14 cellular contexts compared by ENCODE assay signal in the genomic region with DNA sequence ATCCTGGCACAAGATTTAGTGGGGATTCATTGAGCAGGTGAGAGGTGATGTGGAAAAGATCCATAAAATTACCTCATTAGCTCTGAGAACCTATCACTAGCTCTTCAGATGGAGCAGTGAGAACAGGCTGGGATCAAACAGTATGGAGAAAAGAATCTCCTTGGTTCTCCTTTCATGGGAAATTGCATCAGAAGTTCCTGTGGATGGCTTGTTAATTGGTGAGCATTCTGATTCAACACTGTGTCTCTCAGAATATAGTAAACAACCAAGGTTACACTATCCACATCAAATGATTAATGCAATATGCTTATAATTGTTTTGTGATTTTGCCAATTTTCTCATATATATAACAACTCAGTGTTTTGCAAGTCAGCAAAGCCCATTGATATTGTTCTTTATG. TPM values are rescaled to one million over a fixed set of nuclear protein-coding genes. Genes with fewer than 3 reads are reported as not detected.
DNase-seq lines count a peak whose midpoint lies in the region; ATAC-seq, FAIRE-seq and TF ChIP-seq lines count a peak whose summit lies in the region.
"Had no signal": no experiment of that assay in that cellular context is flagged by ENCODE, and none has a peak within 500 bp of the region (broad histone marks: within the 10 kb centered on the region; RNA-seq: fewer than 3 reads in every experiment).

No MANE protein-coding gene starts in this region.

- intact Hi-C loops in K562 (cut with micrococcal nuclease) (no loop called here), breast epithelium (cut with DNase I; ENCODE audit: low total_unique reads) (no loop called here)

- H3K27me3 ChIP-seq in BLaER1 treated with 17β-estradiol and CSF1 and Interleukin-3, amounts not matched to agents 10 nM and 100 nM = no peaks in the 10 kb centered on the region
- H3K27me3 ChIP-seq in K562 (ENCODE audit: control insufficient read depth in 2 of 2, insufficient read depth in 2 of 2, low read length in 2 of 2) (no peaks in the 10 kb centered on the region), foreskin keratinocyte (no peaks in the 10 kb centered on the region), breast epithelium (no peaks in the 10 kb centered on the region)
- H3K27me3 ChIP-seq: Peyer's patch had no signal

- H2AFZ ChIP-seq in K562 (ENCODE audit: low read depth, low read length) = no peak overlapping the region

- TF ChIP-seq EP300 in K562 (IDR thresholded peaks at IDR 0.05; ENCODE audit: low read length) = no peak

- no peak overlapping the region for H3K9ac ChIP-seq in BLaER1 treated with 17β-estradiol and CSF1 and Interleukin-3, amounts not matched to agents 10 nM and 100 nM
- no peak overlapping the region for H3K9ac ChIP-seq in K562 (ENCODE audit: insufficient read depth in 1 of 2, low read depth in 2 of 2, low read length in 2 of 2)

- no peak for FAIRE-seq in K562 (lab: Jason Lieb, UNC)

- TF ChIP-seq RAD21 in K562 (CRISPR knock-in tag; conservative IDR thresholded peaks at IDR 0.05 in 1 of 2, IDR thresholded peaks at IDR 0.05 in 1 of 2) = no peak

- peaks cover 0 to 8% (median 0%) of the 10 kb centered on the region in 11 experiments; a peak in 2 of 22 replicates for H3K9me3 ChIP-seq in BLaER1 treated with 17β-estradiol and CSF1 and Interleukin-3, amounts not matched to agents 10 nM and 100 nM (replicated peaks in 1 of 11)
- H3K9me3 ChIP-seq in K562 (replicated peaks; ENCODE audit: control insufficient read depth, insufficient read depth, low read depth, low read length) (no peaks in the 10 kb centered on the region), breast epithelium (no peaks in the 10 kb centered on the region)
- H3K9me3 ChIP-seq: Peyer's patch had no signal

- no peak overlapping the region for H3K4me3 ChIP-seq in BLaER1 treated with 17β-estradiol and CSF1 and Interleukin-3, amounts not matched to agents 10 nM and 100 nM
- H3K4me3 ChIP-seq in K562 (no peak overlapping the region), breast epithelium (no peak overlapping the region)
- H3K4me3 ChIP-seq: Peyer's patch had no signal

- ATAC-seq in K562 = no peak
- ATAC-seq in foreskin keratinocyte = no peak

- H3K9me1 ChIP-seq in K562 (ENCODE audit: control insufficient read depth, insufficient read depth, low read length) = peaks cover 4% of the 10 kb centered on the region

- H3K4me1 ChIP-seq in BLaER1 treated with 17β-estradiol and CSF1 and Interleukin-3, amounts not matched to agents 10 nM and 100 nM = peaks cover 35 to 100% (median 78%) of the 10 kb centered on the region in 10 experiments
- H3K4me1 ChIP-seq in K562 (replicated peaks in 1 of 2; ENCODE audit: control insufficient read depth in 2 of 2, insufficient read depth in 2 of 2, low read length in 2 of 2) (peaks cover 28 to 60% of the 10 kb centered on the region in 2 experiments), foreskin keratinocyte (peaks cover 32% of the 10 kb centered on the region), breast epithelium (no peaks in the 10 kb centered on the region)

- POLR2A ChIA-PET in K562 (lab: Yijun Ruan, JAX) = interaction anchor here (2.6 kb wide), 1 partner anchor 9 kb away, joined by 22 read pairs; the partner anchor contains the start of gene CD55

- TF ChIP-seq POLR2A in K562 (conservative IDR thresholded peaks at IDR 0.05) (no peak), breast epithelium (IDR thresholded peaks at IDR 0.05) (no peak)

- peak; percentile 41 for DNase-seq in M059J (ENCODE audit: low read depth)
- DNase-seq in K562 (ENCODE audit: extremely low read depth in 1 of 4, low spot score in 3 of 4) = no peak
- DNase-seq in iris pigment epithelial cell (ENCODE audit: low read depth) = peak; percentile 31
- DNase-seq in foreskin keratinocyte = no peak
- no peak for DNase-seq in D341Med (ENCODE audit: low spot score)
- DNase-seq in breast epithelium (ENCODE audit: low spot score in 2 of 2) = no peak
- DNase-seq: CD8-positive, alpha-beta memory T cell; EL; H7; NCI-H1048; NCI-H1694 treated with DMSO at 0.1 percent for 48 hours; Peyer's patch; SHP77 had no signal

- peak overlapping the region in 5 of 11 experiments; percentile 5 to 82 (median 56); a peak in 6 of 22 replicates for H3K27ac ChIP-seq in BLaER1 treated with 17β-estradiol and CSF1 and Interleukin-3, amounts not matched to agents 10 nM and 100 nM
- H3K27ac ChIP-seq in K562 (ENCODE audit: extremely low read depth, low read depth, low read length) = no peak overlapping the region
- H3K27ac ChIP-seq in foreskin keratinocyte = no peak overlapping the region
- H3K27ac ChIP-seq in breast epithelium = no peak overlapping the region
- H3K27ac ChIP-seq: Peyer's patch had no signal

- TF ChIP-seq CTCF in K562 (IDR thresholded peaks at IDR 0.05 in 2 of 3, conservative IDR thresholded peaks at IDR 0.05 in 1 of 3; ENCODE audit: insufficient read depth in 2 of 3, low read depth in 1 of 3, low read length in 3 of 3) = no peak
- TF ChIP-seq CTCF in foreskin keratinocyte (conservative IDR thresholded peaks at IDR 0.05) = no peak
- no peak for TF ChIP-seq CTCF in breast epithelium (IDR thresholded peaks at IDR 0.05)

- no peaks in the 10 kb centered on the region for H3K79me2 ChIP-seq in K562 (ENCODE audit: control insufficient read depth, insufficient read depth, low read length)

- no peaks in the 10 kb centered on the region for H4K20me1 ChIP-seq in BLaER1 treated with 17β-estradiol and CSF1 and Interleukin-3, amounts not matched to agents 10 nM and 100 nM
- no peaks in the 10 kb centered on the region for H4K20me1 ChIP-seq in K562 (replicated peaks; ENCODE audit: control insufficient read depth, insufficient read depth, low read length)

- no TSS peak for BruUV-seq in K562 (replicated peaks; lab: Mats Ljungman, UMichigan)

- in situ Hi-C loops in K562 (cut with MboI) = no loop called here

- CTCF ChIA-PET in K562 (lab: Yijun Ruan, JAX; ENCODE audit: low intra/inter-chr PET ratio) = no interaction called here

- no peaks in the 10 kb centered on the region for H3K36me3 ChIP-seq in BLaER1 treated with 17β-estradiol and CSF1 and Interleukin-3, amounts not matched to agents 10 nM and 100 nM
- H3K36me3 ChIP-seq in K562 (ENCODE audit: control insufficient read depth, insufficient read depth, low read length) (no peaks in the 10 kb centered on the region), breast epithelium (no peaks in the 10 kb centered on the region)
- H3K36me3 ChIP-seq: Peyer's patch had no signal

- peak overlapping the region in 7 of 11 experiments; percentile 8 to 80 (median 53); a peak in 13 of 22 replicates for H3K4me2 ChIP-seq in BLaER1 treated with 17β-estradiol and CSF1 and Interleukin-3, amounts not matched to agents 10 nM and 100 nM
- no peak overlapping the region for H3K4me2 ChIP-seq in K562 (ENCODE audit: insufficient read depth, low read length)

TF ChIP-seq in K562, 482 proteins besides CTCF, POLR2A, EP300 and RAD21 (continues in another document):
- TF ChIP-seq C11orf30 (IDR thresholded peaks at IDR 0.05; ENCODE audit: low read depth) = peak; percentile 49; the same call in 1 of the 2 replicates
- TF ChIP-seq MAFG (tag; conservative IDR thresholded peaks at IDR 0.05) = 0 out of 2 replicates have a peak, but pooled peaks have one; percentile 13
- no peak for TF ChIP-seq NFIC (IDR thresholded peaks at IDR 0.05)
- TF ChIP-seq CEBPG (CRISPR knock-in tag; IDR thresholded peaks at IDR 0.05) = no peak
- TF ChIP-seq CEBPG (tag; conservative IDR thresholded peaks at IDR 0.05 in 1 of 2, IDR thresholded peaks at IDR 0.05 in 1 of 2) = peak in 1 of 2 experiments; percentile 79; a peak in 2 of 4 replicates
- TF ChIP-seq, protein P1, sequence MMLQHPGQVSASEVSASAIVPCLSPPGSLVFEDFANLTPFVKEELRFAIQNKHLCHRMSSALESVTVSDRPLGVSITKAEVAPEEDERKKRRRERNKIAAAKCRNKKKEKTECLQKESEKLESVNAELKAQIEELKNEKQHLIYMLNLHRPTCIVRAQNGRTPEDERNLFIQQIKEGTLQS (IDR thresholded peaks at IDR 0.05) = peak; percentile 29; the same call in 1 of the 2 replicates
- TF ChIP-seq, protein P1 (CRISPR knock-in tag; conservative IDR thresholded peaks at IDR 0.05) = no peak
- TF ChIP-seq RFX5 (IDR thresholded peaks at IDR 0.05; ENCODE audit: low read depth, low read length) = no peak
- TF ChIP-seq IRF1 (CRISPR knock-in tag; IDR thresholded peaks at IDR 0.05; ENCODE audit: borderline replicate concordance) = no peak
- TF ChIP-seq ZBTB8A (IDR thresholded peaks at IDR 0.05; ENCODE audit: partially characterized antibody) = no peak

RNA-seq across cellular contexts. Expression of gene CD55, which starts 8.3 kb away (rescaled TPM):
- 54.5 and 61.1 TPM in 2 replicates for total RNA-seq in M059J (2014; rRNA removed; shearing (Covaris generic))
- 122 and 219 TPM in 2 replicates for total RNA-seq in K562 (2011; cell fraction: chromatin; rRNA removed; ENCODE audit: low replicate concordance)
- total RNA-seq in K562 (2011; cell fraction: nucleolus; rRNA removed) = 126 and 131 TPM in 2 replicates
- total RNA-seq in K562 (2011; cell fraction: nucleoplasm; rRNA removed) = 167 and 170 TPM in 2 replicates
- total RNA-seq in K562 (2014; rRNA removed) = 98.4 and 112 TPM in 2 replicates
- total RNA-seq in K562 (2014; rRNA removed; fragmentation: Illumina TruSeq; extraction: Trizol) = 96.2 and 124 TPM in 2 replicates
- 81.5 and 84.0 TPM in 2 replicates for total RNA-seq in K562 (2015; rRNA removed; fragmentation: Illumina TruSeq; extraction: Trizol)
- 96.0 and 104 TPM in 2 replicates for total RNA-seq in K562 (2021)
- polyA plus RNA-seq in K562 (2011; rRNA removed) = 137 and 150 TPM in 2 replicates
- polyA plus RNA-seq in K562 (2011; cell fraction: cytosol; rRNA removed) = 53.0 and 98.2 TPM in 2 replicates
- polyA plus RNA-seq in K562 (2011; cell fraction: nucleus; rRNA removed) = 69.4 and 92.8 TPM in 2 replicates
- polyA plus RNA-seq in K562 (2012) = 72.7 and 169 TPM in 2 replicates
- polyA plus RNA-seq in K562 (2014; fragmentation: Illumina TruSeq; extraction: Trizol) = 94.8 and 144 TPM in 2 replicates
- polyA plus RNA-seq in K562 (2014; fragmentation: Nextera tagmentation; extraction: Ambion mirVana) = 10 to 100 TPM; 17.7 to 29.4 TPM
- polyA plus RNA-seq in K562 (2014; rRNA removed) = 97.0 and 98.6 TPM in 2 replicates
- polyA minus RNA-seq in K562 (2011; rRNA and poly(A)+ RNA removed) = 180 and 193 TPM in 2 replicates
- polyA minus RNA-seq in K562 (2011; cell fraction: cytosol; rRNA and poly(A)+ RNA removed) = 46.6 and 55.4 TPM in 2 replicates
- polyA minus RNA-seq in K562 (2011; cell fraction: nucleus; rRNA and poly(A)+ RNA removed) = 97.5 and 128 TPM in 2 replicates
- 9.6 and 10.1 TPM in 2 replicates for total RNA-seq in foreskin keratinocyte
- 7.2 and 7.8 TPM in 2 replicates for polyA plus RNA-seq in foreskin keratinocyte
- total RNA-seq in breast epithelium = 100 to 1,000 TPM in 1 of 3 donors, 10 to 100 TPM in 2; 65.4 to 132 (median 67.8) TPM

Comparison
In these comparisons a context has a peak if more than half of its experiments do, and no peak if none do; other contexts are left out.
1. DNase-seq: peak in M059J (single experiment) and iris pigment epithelial cell (single experiment); none in K562 (0 of 4), foreskin keratinocyte (0 of 2), D341Med (single experiment) and breast epithelium (0 of 2).